9 cellular contexts compared by ENCODE assay signal in the genomic region with DNA sequence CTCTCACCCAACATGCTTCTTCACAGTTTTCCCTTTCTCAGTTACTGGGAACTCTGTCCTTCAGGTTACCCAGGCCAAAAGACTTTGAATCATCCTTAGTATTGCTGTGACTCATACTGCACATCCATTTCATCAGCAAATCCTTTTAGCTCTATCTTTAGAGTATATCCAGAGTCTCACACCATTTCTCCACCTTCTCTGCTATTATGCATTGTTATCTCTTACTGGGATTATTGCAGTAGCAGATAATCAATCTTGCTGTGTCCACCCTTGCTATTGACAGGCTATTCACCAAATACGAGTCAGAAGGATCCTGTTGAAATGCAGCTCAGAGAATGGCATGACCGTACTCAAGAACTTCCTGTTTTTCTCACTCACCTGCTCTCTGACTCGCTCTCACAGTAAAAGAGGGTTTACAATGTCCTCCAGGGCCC. TPM values are rescaled to one million over a fixed set of nuclear protein-coding genes. Genes with fewer than 3 reads are reported as not detected.
DNase-seq lines count a peak whose midpoint lies in the region; ATAC-seq, FAIRE-seq and TF ChIP-seq lines count a peak whose summit lies in the region.
"Had no signal": no experiment of that assay in that cellular context is flagged by ENCODE, and none has a peak within 500 bp of the region (broad histone marks: within the 10 kb centered on the region; RNA-seq: fewer than 3 reads in every experiment).

No MANE protein-coding gene starts in this region.

- intact Hi-C loops in kidney (cut with DNase I): no loop called here

- TF ChIP-seq CTCF in RWPE1 (conservative IDR thresholded peaks at IDR 0.05; ENCODE audit: low read depth): no peak
- no peak for TF ChIP-seq CTCF in kidney (IDR thresholded peaks at IDR 0.05; ENCODE audit: borderline replicate concordance, extremely low read depth, insufficient read depth)

- POLR2A ChIA-PET in RWPE1 (lab: Yijun Ruan, JAX; ENCODE audit: low non-redundant PET): no interaction called here

- no peaks in the 10 kb centered on the region for H3K36me3 ChIP-seq in kidney (ENCODE audit: control insufficient read depth in 1 of 2, insufficient read depth in 2 of 2, low read length in 2 of 2)

- no peak for FAIRE-seq in kidney (lab: Jason Lieb, UNC)
- FAIRE-seq: islet of Langerhans had no signal

- in situ Hi-C loops in Caki2 (cut with HindIII; ENCODE audit: low pct_unique_long_range_greater_than_20kb, low sequenced_read_pairs): no loop called here

- no peaks in the 10 kb centered on the region for H3K9me3 ChIP-seq in kidney (ENCODE audit: control insufficient read depth in 1 of 2, low read length in 2 of 2)

- no peaks in the 10 kb centered on the region for H3K4me1 ChIP-seq in kidney (ENCODE audit: control insufficient read depth in 1 of 2, insufficient read depth in 1 of 2, low read depth in 1 of 2, low read length in 2 of 2)

- no peak overlapping the region for H3K27ac ChIP-seq in RWPE1
- no peak overlapping the region for H3K27ac ChIP-seq in kidney (ENCODE audit: low read depth in 2 of 2, low read length in 2 of 2)

- CTCF ChIA-PET in RWPE1 (lab: Yijun Ruan, JAX): no interaction called here

- DNase-seq in Caki2 (ENCODE audit: low read depth): peak; percentile 74
- DNase-seq in RWPE1 (ENCODE audit: low spot score): peak; percentile 57
- DNase-seq in iris pigment epithelial cell (ENCODE audit: low read depth): peak; percentile 81
- DNase-seq in NCI-H1105 (lab: John Stamatoyannopoulos, UW): no peak
- no peak for DNase-seq in kidney
- DNase-seq in NCI-H2107 treated with DMSO at 0.1 percent for 48 hours (lab: John Stamatoyannopoulos, UW; ENCODE audit: unreplicated experiment): no peak

- peak; percentile 67 for ATAC-seq in GM19372 (IDR thresholded peaks at IDR 0.05; ENCODE audit: low read depth, unreplicated experiment)
- ATAC-seq in HG03175 (IDR thresholded peaks at IDR 0.05; ENCODE audit: unreplicated experiment): peak; percentile 78

- no peak overlapping the region for H3K4me3 ChIP-seq in kidney (ENCODE audit: low read length in 2 of 2)

- H3K9ac ChIP-seq in kidney (ENCODE audit: low read length in 2 of 2): no peak overlapping the region

RNA-seq across cellular contexts. Expression of a gene that starts 57.3 kb away (rescaled TPM):
- total RNA-seq in Caki2 (2014; rRNA removed; shearing (Covaris generic); ENCODE audit: low replicate concordance): 5.3 and 13.9 TPM in 2 replicates
- total RNA-seq in kidney: 22.8 TPM
- 21.0 TPM for polyA plus RNA-seq in kidney (ENCODE audit: insufficient read depth, low read depth, low replicate concordance)

Comparison
In these comparisons a context has a peak if more than half of its experiments do, and no peak if none do; other contexts are left out.
1. DNase-seq: peak in Caki2 (single experiment), RWPE1 (single experiment) and iris pigment epithelial cell (single experiment); none in NCI-H1105 (single experiment), kidney (single experiment) and NCI-H2107 treated with DMSO at 0.1 percent for 48 hours (single experiment).